ENCODE assay signal across 8 cellular contexts in genomic region chr19:48636859-48637448, GRCh38. TPM values are rescaled to one million over a fixed set of nuclear protein-coding genes. Genes with fewer than 3 reads are reported as not detected.
DNase-seq lines count a peak whose midpoint lies in the region; ATAC-seq and TF ChIP-seq lines count a peak whose summit lies in the region.

DBP (minus strand) TSS chr19:48637379; CDS start chr19:48636994, 385 bp downstream.

- H2BK12ac ChIP-seq in neuronal stem cell (ENCODE audit: low read length): no peak within 1 kb of the TSS

- H2BK120ac ChIP-seq in neuronal stem cell (ENCODE audit: low read depth, low read length): no peak within 1 kb of the TSS

- H2AK5ac ChIP-seq in neuronal stem cell (ENCODE audit: low read depth, low read length): peak within 1 kb of the TSS; percentile 60

- H3K4me1 Mint-ChIP-seq in T-helper 17 cell: peaks cover 38% of the 10 kb centered on the region

- H4K8ac ChIP-seq in neuronal stem cell (ENCODE audit: low read depth, low read length): no peak within 1 kb of the TSS

- peak within 1 kb of the TSS; percentile 97 for H3K27ac ChIP-seq in DND-41 (ENCODE audit: low read length)
- peak within 1 kb of the TSS; percentile 95 to 100 (median 96) for H3K27ac ChIP-seq in esophagus muscularis mucosa (replicated peaks in 1 of 4)
- peak within 1 kb of the TSS; percentile 89 for H3K27ac ChIP-seq in neuronal stem cell (replicated peaks; ENCODE audit: low read length)

- H3K36me3 ChIP-seq in DND-41 (ENCODE audit: insufficient read depth, low read length) (peaks cover 11% of the 10 kb centered on the region), esophagus muscularis mucosa (peaks cover 0 to 10% (median 0%) of the 10 kb centered on the region in 4 donors), neuronal stem cell (replicated peaks in 1 of 2; ENCODE audit: control insufficient read depth in 2 of 2, insufficient read depth in 2 of 2, low read length in 2 of 2) (peaks cover 5 to 9% of the 10 kb centered on the region in 2 donors)

- H3K27ac Mint-ChIP-seq in T-helper 17 cell: peak within 1 kb of the TSS; percentile 97

- H3K36me3 Mint-ChIP-seq in T-helper 17 cell (ENCODE audit: low read depth): peaks cover 3% of the 10 kb centered on the region

- peak within 1 kb of the TSS; percentile 8 for H3K4ac ChIP-seq in neuronal stem cell (ENCODE audit: low read length)

- peaks cover 18% of the 10 kb centered on the region for H3K79me2 ChIP-seq in DND-41 (ENCODE audit: insufficient read depth, low read length)

- no peaks in the 10 kb centered on the region for H3K9me3 ChIP-seq in DND-41 (ENCODE audit: insufficient read depth, low read length, severe bottlenecking)
- no peaks in the 10 kb centered on the region for H3K9me3 ChIP-seq in T-helper 17 cell (ENCODE audit: control insufficient read depth, low read length, poor library complexity, severe bottlenecking)
- no peaks in the 10 kb centered on the region for H3K9me3 ChIP-seq in esophagus muscularis mucosa
- H3K9me3 ChIP-seq in neuronal stem cell (replicated peaks in 1 of 2; ENCODE audit: control insufficient read depth in 2 of 2, insufficient read depth in 1 of 2, low read depth in 1 of 2, low read length in 2 of 2): peaks cover 0 to 3% of the 10 kb centered on the region in 2 donors

- peak within 1 kb of the TSS; percentile 96 for H3K18ac ChIP-seq in neuronal stem cell (ENCODE audit: low read length)

- WGBS in esophagus muscularis mucosa: 2% methylated on average over 7 of the region's 40 CpGs
- WGBS in neuronal stem cell (ENCODE audit: extremely low coverage in 2 of 2, insufficient read length in 2 of 2, insufficient replicate concordance in 1 of 2), 2 donors: no CpG with 5 or more reads among the region's 40 CpGs

- no peak within 1 kb of the TSS for H3K14ac ChIP-seq in neuronal stem cell (ENCODE audit: low read length)

- H3K27me3 Mint-ChIP-seq in T-helper 17 cell: no peaks in the 10 kb centered on the region

- H3K4me3 Mint-ChIP-seq in T-helper 17 cell: peak within 1 kb of the TSS; percentile 99

- H2BK5ac ChIP-seq in neuronal stem cell (ENCODE audit: low read length): peak within 1 kb of the TSS; percentile 84

- TF ChIP-seq CTCF in DND-41 (IDR thresholded peaks at IDR 0.05; ENCODE audit: borderline replicate concordance, extremely low read depth, low read length, poor library complexity, severe bottlenecking): peak; percentile 32
- peak in 1 of 3 experiments; percentile 13 for TF ChIP-seq CTCF in esophagus muscularis mucosa (IDR thresholded peaks at IDR 0.05)

- H4K91ac ChIP-seq in neuronal stem cell (ENCODE audit: low read depth, low read length, poor library complexity): no peak within 1 kb of the TSS

- TF ChIP-seq EP300 in esophagus muscularis mucosa (IDR thresholded peaks at IDR 0.05): no peak

- ATAC-seq in DND-41 (ENCODE audit: insufficient read depth, low read depth): peak; percentile 0; the same call in 2 of the 3 replicates
- ATAC-seq in HG03103 (IDR thresholded peaks at IDR 0.05; ENCODE audit: low read depth, unreplicated experiment): peak; percentile 24
- ATAC-seq in T-helper 17 cell: no peak
- ATAC-seq in HG02885 (IDR thresholded peaks at IDR 0.05; ENCODE audit: poor library complexity, unreplicated experiment): no peak
- ATAC-seq in HG03139 (IDR thresholded peaks at IDR 0.05; ENCODE audit: unreplicated experiment): no peak

- peak within 1 kb of the TSS; percentile 75 to 87 for H3K4me3 ChIP-seq in DND-41 (ENCODE audit: low read depth in 1 of 2, low read length in 2 of 2)
- peak within 1 kb of the TSS; percentile 63 to 81 (median 78) for H3K4me3 ChIP-seq in esophagus muscularis mucosa
- H3K4me3 ChIP-seq in neuronal stem cell (ENCODE audit: low read length in 2 of 2): peak within 1 kb of the TSS; percentile 71 to 78

- peak within 1 kb of the TSS; percentile 80 for H2BK15ac ChIP-seq in neuronal stem cell (ENCODE audit: low read length)

- intact Hi-C loops in esophagus muscularis mucosa (cut with DNase I): no loop called here

- no peaks in the 10 kb centered on the region for H3K79me1 ChIP-seq in neuronal stem cell (ENCODE audit: low read depth, low read length)

- peaks cover 7% of the 10 kb centered on the region; the same call in 1 of the 2 replicates for H4K20me1 ChIP-seq in DND-41 (ENCODE audit: insufficient read depth, low read length)

- DNase-seq in DND-41 (no peak), T-helper 17 cell (peak in 1 of 3 donors; percentile 23), esophagus muscularis mucosa (ENCODE audit: extremely low spot score) (no peak), neuronal stem cell (ENCODE audit: low spot score) (no peak), NCI-H187 treated with DMSO at 0.1 percent for 48 hours (lab: John Stamatoyannopoulos, UW) (no peak)

- H3K27me3 ChIP-seq in DND-41 (ENCODE audit: insufficient read depth, low read length, poor library complexity) (no peaks in the 10 kb centered on the region), esophagus muscularis mucosa (no peaks in the 10 kb centered on the region), neuronal stem cell (ENCODE audit: control insufficient read depth in 3 of 3, insufficient read depth in 3 of 3, low read depth in 1 of 3, low read length in 3 of 3) (peaks cover 0 to 4% (median 0%) of the 10 kb centered on the region in 3 experiments)

- no peak for TF ChIP-seq POLR2A in esophagus muscularis mucosa (IDR thresholded peaks at IDR 0.05; ENCODE audit: low read depth)

- H3K4me1 ChIP-seq in DND-41 (ENCODE audit: insufficient read depth, low read length) (peaks cover 54% of the 10 kb centered on the region), esophagus muscularis mucosa (peaks cover 48 to 71% (median 63%) of the 10 kb centered on the region in 4 donors), neuronal stem cell (ENCODE audit: control insufficient read depth in 2 of 2, insufficient read depth in 1 of 2, low read depth in 1 of 2, low read length in 2 of 2) (peaks cover 20 to 36% of the 10 kb centered on the region in 2 donors)

- H3K9ac ChIP-seq in DND-41 (ENCODE audit: low read depth, low read length) (peak within 1 kb of the TSS; percentile 93), neuronal stem cell (ENCODE audit: low read depth, low read length, poor library complexity) (peak within 1 kb of the TSS; percentile 92)

- peak within 1 kb of the TSS; percentile 34 for H3K23ac ChIP-seq in neuronal stem cell (ENCODE audit: low read depth, low read length, poor library complexity)

- H2AFZ ChIP-seq in DND-41 (ENCODE audit: low read depth, low read length): peak within 1 kb of the TSS; percentile 82
- peak within 1 kb of the TSS; percentile 77 for H2AFZ ChIP-seq in neuronal stem cell (ENCODE audit: low read length)

- H3K4me2 ChIP-seq in DND-41 (ENCODE audit: insufficient read depth, low read length) (peak within 1 kb of the TSS; percentile 85), neuronal stem cell (ENCODE audit: insufficient read depth, low read length, poor library complexity, severe bottlenecking) (peak within 1 kb of the TSS; percentile 97)

RNA-seq across cellular contexts. Expression of gene DBP, which starts in this region (rescaled TPM):
- total RNA-seq in T-helper 17 cell (10 to 100 TPM; 29.7 to 38.2 TPM), esophagus muscularis mucosa (1 to 10 TPM; 3.0 to 9.3 (median 7.2) TPM)
- polyA plus RNA-seq in neuronal stem cell (2013, experiment 1 of 2): 17.9 TPM
- 16.7 TPM for polyA plus RNA-seq in neuronal stem cell (2013, experiment 2 of 2)

Comparison
In these comparisons a context has a peak if more than half of its experiments do, and no peak if none do; other contexts are left out.
1. ATAC-seq: peak in DND-41 (single experiment) and HG03103 (single experiment); none in T-helper 17 cell (single experiment), HG02885 (single experiment) and HG03139 (single experiment).
2. Peak in every context shown above with its lines, with median percentiles within 50 percentile points of each other: H3K27ac ChIP-seq and H3K4me3 ChIP-seq.